19 cellular contexts compared by ENCODE assay signal in the genomic region with DNA sequence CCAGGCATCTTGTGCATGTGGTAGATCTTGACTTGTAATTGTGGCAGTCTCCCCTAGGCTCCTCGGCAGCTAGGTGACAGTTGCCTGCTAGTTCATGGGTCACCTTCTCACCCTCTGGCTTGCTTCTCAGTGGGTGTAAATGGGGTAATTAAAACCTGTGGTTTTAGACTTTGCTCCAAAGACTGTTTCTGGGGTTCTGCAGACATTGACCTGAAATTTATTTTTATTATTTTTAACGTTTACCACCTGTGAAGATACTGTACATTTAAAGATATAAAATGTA.
DNase-seq lines count a peak whose midpoint lies in the region; ATAC-seq and TF ChIP-seq lines count a peak whose summit lies in the region.
"Had no signal": no experiment of that assay in that cellular context is flagged by ENCODE, and none has a peak within 500 bp of the region (broad histone marks: within the 10 kb centered on the region; RNA-seq: fewer than 3 reads in every experiment).

No MANE protein-coding gene starts in this region.

- WGBS in heart right ventricle, 2 donors: 41 to 65% methylated on average over 2 of the region's 2 CpGs

- H3K36me3 ChIP-seq in Panc1 (ENCODE audit: control insufficient read depth, insufficient read depth, low read length) (no peaks in the 10 kb centered on the region), heart right ventricle (no peaks in the 10 kb centered on the region), muscle layer of duodenum (ENCODE audit: control insufficient read depth in 1 of 2, insufficient read depth in 2 of 2, low read length in 2 of 2) (no peaks in the 10 kb centered on the region)
- H3K36me3 ChIP-seq: BLaER1, spleen, uterus had no signal

- H3K9me3 ChIP-seq in Panc1 (ENCODE audit: control insufficient read depth, insufficient read depth, low read depth, low read length) (no peaks in the 10 kb centered on the region), heart right ventricle (no peaks in the 10 kb centered on the region), muscle layer of duodenum (ENCODE audit: control insufficient read depth in 1 of 2, low read length in 2 of 2) (no peaks in the 10 kb centered on the region)
- H3K9me3 ChIP-seq: BLaER1, spleen, uterus had no signal

- in situ Hi-C loops in Panc1 (cut with HindIII; ENCODE audit: low pct_unique_long_range_greater_than_20kb, low sequenced_read_pairs): no loop called here

- POLR2A ChIA-PET in Panc1 (lab: Charles Lee): no interaction called here

- 0 out of 2 replicates have a peak, but pooled peaks have one; percentile 34 for ATAC-seq in Panc1
- peak in 2 of 8 donors; percentile 22 to 43 for ATAC-seq in heart right ventricle
- ATAC-seq: HCT116 had no signal

- peaks cover 2% of the 10 kb centered on the region; the same call in 1 of the 2 replicates for H3K4me1 ChIP-seq in Panc1 (ENCODE audit: control insufficient read depth, insufficient read depth, low read length)
- peaks cover 0 to 57% (median 13%) of the 10 kb centered on the region in 9 donors for H3K4me1 ChIP-seq in heart right ventricle
- no peaks in the 10 kb centered on the region for H3K4me1 ChIP-seq in muscle layer of duodenum (ENCODE audit: control insufficient read depth in 1 of 2, insufficient read depth in 2 of 2, low read length in 2 of 2)
- H3K4me1 ChIP-seq: spleen, uterus had no signal

- no TSS peak for BruUV-seq in Panc1 (replicated peaks; lab: Mats Ljungman, UMichigan)

- H3K27me3 ChIP-seq in Panc1 (ENCODE audit: control insufficient read depth, insufficient read depth, low read length) (no peaks in the 10 kb centered on the region), heart right ventricle (no peaks in the 10 kb centered on the region), muscle layer of duodenum (ENCODE audit: low read depth, low read length) (no peaks in the 10 kb centered on the region)
- H3K27me3 ChIP-seq: BLaER1, spleen, uterus had no signal

- TF ChIP-seq CTCF in 22Rv1 (IDR thresholded peaks at IDR 0.05) (no peak), Panc1 (IDR thresholded peaks at IDR 0.05) (no peak), heart right ventricle (IDR thresholded peaks at IDR 0.05) (no peak)

- CTCF ChIA-PET in Panc1 (lab: Charles Lee): no interaction called here

- intact Hi-C loops in Panc1 (cut with micrococcal nuclease; ENCODE audit: unreplicated experiment) (no loop called here), heart right ventricle (cut with DNase I) (no loop called here)

- no peak for DNase-seq in Panc1 (ENCODE audit: low read depth, low spot score)
- no peak for DNase-seq in heart right ventricle
- DNase-seq in activated gamma-delta T cell (lab: John Stamatoyannopoulos, UW): no peak
- no peak for DNase-seq in activated CD4-positive, CD25-positive, alpha-beta regulatory T cell (lab: John Stamatoyannopoulos, UW)
- no peak for DNase-seq in DMS53 treated with DMSO at 0.1 percent for 48 hours (lab: John Stamatoyannopoulos, UW; ENCODE audit: unreplicated experiment)
- DNase-seq in NCI-H2029 treated with DMSO at 0.1 percent for 48 hours (lab: John Stamatoyannopoulos, UW): no peak
- DNase-seq: activated CD4-positive, alpha-beta T cell treated with anti-CD3 and anti-CD28 coated beads, Interleukin-2, amount 10 ng/mL, durations not matched to agents 24 days and 14 days; activated effector memory CD4-positive, alpha-beta T cell treated with anti-CD3 and anti-CD28 coated beads, Interleukin-2, amount 50 U/mL, for 16 hours; Kasumi-1; mesenchymal stem cell; NCI-H1092 treated with DMSO at 0.1 percent for 48 hours; nephron progenitor cell; spleen; stimulated activated CD8-positive, alpha-beta memory T cell treated with anti-CD3 and anti-CD28 coated beads, Interleukin-4, amount 100 ng/mL, for 48 hours; uterus had no signal

- H3K27ac ChIP-seq in 22Rv1 (peak overlapping the region; percentile 72), Panc1 (ENCODE audit: low read length) (no peak overlapping the region), heart right ventricle (peak overlapping the region in 9 of 10 donors; percentile 2 to 71 (median 52)), muscle layer of duodenum (ENCODE audit: low read length) (peak overlapping the region; percentile 62)
- H3K27ac ChIP-seq: BLaER1, spleen, uterus had no signal

- H3K4me3 ChIP-seq in Panc1 (ENCODE audit: low read depth in 2 of 2, low read length in 2 of 2) (no peak overlapping the region), heart right ventricle (no peak overlapping the region), muscle layer of duodenum (ENCODE audit: low read depth in 1 of 2, low read length in 2 of 2) (no peak overlapping the region)
- H3K4me3 ChIP-seq: BLaER1, spleen, uterus had no signal
